ENCODE assay signal across 2 cellular contexts in genomic region chr11:119572481-119573424, GRCh38.
TF ChIP-seq lines count a peak whose summit lies in the region.

No MANE protein-coding gene starts in this region.

TF ChIP-seq in SK-N-SH, 30 proteins besides CTCF, POLR2A, EP300 and RAD21 (continued from another document):
- TF ChIP-seq USF1 (IDR thresholded peaks at IDR 0.05; ENCODE audit: borderline replicate concordance, low read depth) (no peak), PBX3 (IDR thresholded peaks at IDR 0.05) (no peak), EZH2phosphoT487 (IDR thresholded peaks at IDR 0.05; ENCODE audit: borderline replicate concordance, low read depth) (no peak), SMC3 (IDR thresholded peaks at IDR 0.05; ENCODE audit: low read depth, low read length) (no peak), RCOR1 (IDR thresholded peaks at IDR 0.05; ENCODE audit: low read length) (no peak), TAF1 (IDR thresholded peaks at IDR 0.05; ENCODE audit: borderline replicate concordance, low read depth, low read length) (no peak), FOXM1 (IDR thresholded peaks at IDR 0.05; ENCODE audit: low read depth) (no peak), IRF3 (IDR thresholded peaks at IDR 0.05; ENCODE audit: low read depth, low read length) (no peak), FOXJ3 (CRISPR knock-in tag; IDR thresholded peaks at IDR 0.05) (no peak), MXI1 (IDR thresholded peaks at IDR 0.05; ENCODE audit: low read depth, low read length) (no peak), CHD2 (IDR thresholded peaks at IDR 0.05; ENCODE audit: low read length, partially characterized antibody) (no peak), ELF1 (IDR thresholded peaks at IDR 0.05) (no peak), REST (IDR thresholded peaks at IDR 0.05; ENCODE audit: low read depth, low read length) (no peak), MAX (IDR thresholded peaks at IDR 0.05; ENCODE audit: low read depth) (no peak), GATA2 (CRISPR knock-in tag; IDR thresholded peaks at IDR 0.05) (no peak), GABPA (IDR thresholded peaks at IDR 0.05; ENCODE audit: low read depth) (no peak), NRF1 (IDR thresholded peaks at IDR 0.05; ENCODE audit: low read depth, low read length) (no peak)

TF ChIP-seq in SK-N-SH treated with all-trans-retinoic acid at 6 μM for 48 hours, 23 proteins besides CTCF, POLR2A, EP300 and RAD21 (continued from another document):
- no peak for TF ChIP-seq SNAI2 (CRISPR knock-in tag; IDR thresholded peaks at IDR 0.05)
TF ChIP-seq in SK-N-SH treated with all-trans-retinoic acid at 6 μM for 48 hours: peak in this region for 0.
